Comparison of ENCODE assay signal across 16 cellular contexts in the genomic region with DNA sequence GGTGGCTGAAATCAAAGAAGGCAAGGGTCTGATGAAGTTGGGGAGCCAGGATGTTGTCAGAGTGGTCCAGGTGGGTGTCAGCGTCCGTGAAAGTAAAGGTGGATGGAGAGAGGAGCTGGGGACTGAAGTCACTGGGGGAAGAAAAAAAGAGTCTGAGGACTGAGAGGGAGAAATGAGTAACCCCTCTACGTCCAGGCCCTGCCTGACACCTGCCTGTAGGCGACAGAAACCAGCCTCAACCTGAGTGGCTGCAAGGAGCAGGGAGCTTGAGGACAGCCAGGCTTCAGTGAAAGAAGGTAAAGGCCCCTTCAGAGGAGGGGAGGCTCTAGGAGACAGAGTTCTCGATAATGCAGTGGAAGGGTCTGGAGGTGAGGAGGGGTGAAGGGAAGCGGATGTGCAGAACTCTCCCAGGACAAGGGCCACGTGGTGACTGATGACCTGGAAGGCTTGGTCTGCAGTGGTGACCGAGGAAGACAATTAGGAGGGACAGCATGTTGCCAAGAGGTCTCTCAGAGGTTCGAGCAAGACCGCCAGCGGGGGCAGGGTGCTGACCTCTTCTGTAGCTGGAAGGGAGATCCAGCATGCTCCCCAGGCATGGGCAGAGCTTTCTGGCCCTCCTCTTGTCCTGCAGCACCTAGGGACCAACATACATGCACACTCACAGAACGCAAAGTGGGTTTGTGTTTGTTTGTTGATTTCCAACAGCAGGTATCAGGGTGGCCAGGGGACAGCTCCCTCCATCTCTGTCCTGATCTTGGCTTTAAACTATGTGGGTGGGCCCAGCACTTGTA.
A peak's percentile ranks its signal among the peaks of the same experiment; 100 is the strongest.
DNase-seq lines count a peak whose midpoint lies in the region; ATAC-seq, FAIRE-seq and TF ChIP-seq lines count a peak whose summit lies in the region.
"Had no signal": no experiment of that assay in that cellular context is flagged by ENCODE, and none has a peak within 500 bp of the region (broad histone marks: within the 10 kb centered on the region; RNA-seq: fewer than 3 reads in every experiment).

No MANE protein-coding gene starts in this region.

- H3K9ac ChIP-seq in HepG2 (ENCODE audit: insufficient read depth, low read depth, low read length), result no peak overlapping the region
- no peak overlapping the region for H3K9ac ChIP-seq in trophoblast cell (ENCODE audit: low read length)

- H2BK12ac ChIP-seq in trophoblast cell (ENCODE audit: low read length), result peak overlapping the region; percentile 1

- no peak overlapping the region for H3K23ac ChIP-seq in trophoblast cell (ENCODE audit: low read length)

- no peak for TF ChIP-seq RAD21 in HepG2 (CRISPR knock-in tag; IDR thresholded peaks at IDR 0.05)

- intact Hi-C loops in HepG2 (cut with micrococcal nuclease; ENCODE audit: unreplicated experiment) (no loop called here), right lobe of liver (cut with DNase I) (no loop called here)
- intact Hi-C loops in activated T-helper 2 cell treated with anti-CD3 and anti-CD28 coated beads, Interferon-gamma antibody, Interleukin-2, Interleukin-4, amounts not matched to agents 10 μg/mL and 5 μg/mL and 100 μg/mL, durations not matched to agents 14 hours and 24 hours and 36 hours (cut with micrococcal nuclease), result no loop called here

- peak overlapping the region; percentile 29 for H3K27ac Mint-ChIP-seq in activated T-helper 2 cell treated with anti-CD3 and anti-CD28 coated beads, Interferon-gamma antibody, Interleukin-2, Interleukin-4, amounts not matched to agents 10 μg/mL and 5 μg/mL and 100 μg/mL, durations not matched to agents 14 hours and 24 hours and 36 hours

- TF ChIP-seq EP300 in HepG2 (IDR thresholded peaks at IDR 0.05; ENCODE audit: low read depth in 2 of 2, low read length in 2 of 2) (no peak), HepG2 (CRISPR knock-in tag; IDR thresholded peaks at IDR 0.05; ENCODE audit: borderline replicate concordance) (no peak)

- H3K4me3 ChIP-seq in HepG2 (replicated peaks in 1 of 3; ENCODE audit: insufficient read depth in 1 of 3, low read depth in 2 of 3, low read length in 3 of 3), result no peak overlapping the region
- H3K4me3 ChIP-seq in right lobe of liver, result no peak overlapping the region
- H3K4me3 ChIP-seq in trophoblast cell (ENCODE audit: low read depth, low read length), result no peak overlapping the region

- no peak overlapping the region for H4K12ac ChIP-seq in trophoblast cell (ENCODE audit: low read depth, low read length)

- H3K9me3 ChIP-seq in HepG2 (ENCODE audit: low read length) (no peaks in the 10 kb centered on the region), right lobe of liver (no peaks in the 10 kb centered on the region), trophoblast cell (ENCODE audit: insufficient read depth, low read depth, low read length) (no peaks in the 10 kb centered on the region)

- no peak for ATAC-seq in HepG2
- ATAC-seq in right lobe of liver, result no peak
- no peak for ATAC-seq in HG03280 (IDR thresholded peaks at IDR 0.05; ENCODE audit: unreplicated experiment)

- peaks cover 68% of the 10 kb centered on the region for H3K4me1 ChIP-seq in HepG2 (ENCODE audit: insufficient read depth, low read length)
- peaks cover 0 to 9% (median 0%) of the 10 kb centered on the region in 4 donors for H3K4me1 ChIP-seq in right lobe of liver
- H3K4me1 ChIP-seq in trophoblast cell (ENCODE audit: control insufficient read depth in 1 of 2, insufficient read depth in 2 of 2, low read length in 2 of 2), result peaks cover 8 to 28% of the 10 kb centered on the region in 2 experiments

- no peak overlapping the region for H3K18ac ChIP-seq in trophoblast cell (ENCODE audit: low read length)

- H3K36me3 ChIP-seq in HepG2 (replicated peaks in 1 of 2; ENCODE audit: control insufficient read depth in 1 of 2, insufficient read depth in 2 of 2, low read length in 2 of 2) (peaks cover 0 to 4% of the 10 kb centered on the region in 2 experiments; a peak in 2 of 5 replicates), right lobe of liver (no peaks in the 10 kb centered on the region), trophoblast cell (ENCODE audit: control insufficient read depth in 1 of 2, insufficient read depth in 2 of 2, low read length in 2 of 2) (peaks cover 8 to 12% of the 10 kb centered on the region in 2 experiments)

- no peak overlapping the region for H3K14ac ChIP-seq in trophoblast cell (ENCODE audit: low read length)

- DNase-seq in HepG2 (ENCODE audit: low spot score), result no peak
- DNase-seq in right lobe of liver, result no peak
- DNase-seq in activated T-helper 2 cell treated with anti-CD3 and anti-CD28 coated beads, Interferon-gamma antibody, Interleukin-2, Interleukin-4, amounts not matched to agents 10 μg/mL and 5 μg/mL and 100 μg/mL, durations not matched to agents 14 hours and 24 hours and 36 hours (ENCODE audit: low spot score), result no peak
- DNase-seq in trophoblast cell, result peak in 1 of 2 donors; percentile 45
- DNase-seq in RCC 7860 (ENCODE audit: low spot score), result no peak
- no peak for DNase-seq in dedifferentiated amniotic fluid mesenchymal stem cell (ENCODE audit: extremely low spot score)
- DNase-seq: ACHN, AML-193, COR-L47, DMS153, KG1, NCI-H1417 treated with DMSO at 0.1 percent for 48 hours, NCI-H2029 treated with DMSO at 0.1 percent for 48 hours, NCI-H748 treated with DMSO at 0.1 percent for 48 hours had no signal

- no peak overlapping the region for H2BK120ac ChIP-seq in trophoblast cell (ENCODE audit: insufficient read depth, low read length, poor library complexity)

- no peaks in the 10 kb centered on the region for H4K20me1 ChIP-seq in HepG2 (ENCODE audit: insufficient read depth, low read length)

- TF ChIP-seq CTCF in HepG2 (CRISPR knock-in tag; IDR thresholded peaks at IDR 0.05) (no peak), right lobe of liver (IDR thresholded peaks at IDR 0.05) (no peak)

- CTCF ChIA-PET in HepG2 (lab: Yijun Ruan, JAX; ENCODE audit: low intra/inter-chr PET ratio, low total read pairs), result no interaction called here

- H2AK5ac ChIP-seq in trophoblast cell (ENCODE audit: low read length), result no peak overlapping the region

- POLR2A ChIA-PET in HepG2 (lab: Yijun Ruan, JAX), result no interaction called here

- peak overlapping the region; percentile 21 for H4K91ac ChIP-seq in trophoblast cell (ENCODE audit: low read depth, low read length)

- H3K4me1 Mint-ChIP-seq in activated T-helper 2 cell treated with anti-CD3 and anti-CD28 coated beads, Interferon-gamma antibody, Interleukin-2, Interleukin-4, amounts not matched to agents 10 μg/mL and 5 μg/mL and 100 μg/mL, durations not matched to agents 14 hours and 24 hours and 36 hours (ENCODE audit: low read depth), result peaks cover 40% of the 10 kb centered on the region

- H2AFZ ChIP-seq in HepG2 (ENCODE audit: low read length) (no peak overlapping the region), trophoblast cell (ENCODE audit: insufficient read depth, low read length, poor library complexity) (no peak overlapping the region)

- BruUV-seq in HepG2 (replicated peaks; lab: Mats Ljungman, UMichigan), result no TSS peak

- no peaks in the 10 kb centered on the region for H3K79me2 ChIP-seq in HepG2 (ENCODE audit: insufficient read depth, low read length)
- H3K79me2 ChIP-seq in trophoblast cell (ENCODE audit: control insufficient read depth, insufficient read depth, low read length, poor library complexity), result no peaks in the 10 kb centered on the region

- peaks cover 17% of the 10 kb centered on the region for H3K79me1 ChIP-seq in trophoblast cell (ENCODE audit: low read length)

- WGBS in HepG2 (ENCODE audit: low lambda C conversion rate), result 92% methylated on average over 10 of the region's 12 CpGs
- WGBS in right lobe of liver (ENCODE audit: insufficient coverage, low coverage, low lambda C conversion rate, missing lambda C conversion rate), result 84% methylated on average over 7 of the region's 12 CpGs
- WGBS in trophoblast cell (ENCODE audit: extremely low coverage, insufficient coverage, insufficient read length), result no CpG with 5 or more reads among the region's 12 CpGs

- no peak overlapping the region for H2BK5ac ChIP-seq in trophoblast cell (ENCODE audit: low read depth, low read length, poor library complexity)

- no peak overlapping the region for H3K4ac ChIP-seq in trophoblast cell (ENCODE audit: low read depth, low read length)

- H3K27ac ChIP-seq in HepG2 (ENCODE audit: extremely low read length, insufficient read depth, low read length) (no peak overlapping the region), right lobe of liver (no peak overlapping the region), trophoblast cell (ENCODE audit: low read depth, low read length) (peak overlapping the region; percentile 9)
- H3K27ac ChIP-seq: RWPE1 had no signal

- no peak for TF ChIP-seq POLR2A in HepG2 (IDR thresholded peaks at IDR 0.05; ENCODE audit: insufficient read depth in 1 of 2, low read depth in 2 of 2, low read length in 2 of 2)
- TF ChIP-seq POLR2A in right lobe of liver (IDR thresholded peaks at IDR 0.05), result no peak

- H4K8ac ChIP-seq in trophoblast cell (ENCODE audit: low read depth, low read length), result no peak overlapping the region

- H3K4me3 Mint-ChIP-seq in activated T-helper 2 cell treated with anti-CD3 and anti-CD28 coated beads, Interferon-gamma antibody, Interleukin-2, Interleukin-4, amounts not matched to agents 10 μg/mL and 5 μg/mL and 100 μg/mL, durations not matched to agents 14 hours and 24 hours and 36 hours (ENCODE audit: low read depth), result peak overlapping the region; percentile 7

- FAIRE-seq in HepG2 (lab: Jason Lieb, UNC) (no peak), RCC 7860 (lab: Jason Lieb, UNC) (no peak)

- H3K27me3 ChIP-seq in HepG2 (ENCODE audit: control insufficient read depth in 1 of 2, insufficient read depth in 2 of 2, low read length in 2 of 2) (no peaks in the 10 kb centered on the region), right lobe of liver (no peaks in the 10 kb centered on the region), trophoblast cell (ENCODE audit: insufficient read depth, low read length) (no peaks in the 10 kb centered on the region)

- in situ Hi-C loops in HepG2 (cut with HindIII; ENCODE audit: extremely low pct_ligation_motif_present, low pct_unique_long_range_greater_than_20kb), result no loop called here

- no peaks in the 10 kb centered on the region for H3K9me3 Mint-ChIP-seq in activated T-helper 2 cell treated with anti-CD3 and anti-CD28 coated beads, Interferon-gamma antibody, Interleukin-2, Interleukin-4, amounts not matched to agents 10 μg/mL and 5 μg/mL and 100 μg/mL, durations not matched to agents 14 hours and 24 hours and 36 hours

- H3K27me3 Mint-ChIP-seq in activated T-helper 2 cell treated with anti-CD3 and anti-CD28 coated beads, Interferon-gamma antibody, Interleukin-2, Interleukin-4, amounts not matched to agents 10 μg/mL and 5 μg/mL and 100 μg/mL, durations not matched to agents 14 hours and 24 hours and 36 hours (ENCODE audit: low read depth), result peaks cover 2% of the 10 kb centered on the region

- peaks cover 19% of the 10 kb centered on the region for H3K36me3 Mint-ChIP-seq in activated T-helper 2 cell treated with anti-CD3 and anti-CD28 coated beads, Interferon-gamma antibody, Interleukin-2, Interleukin-4, amounts not matched to agents 10 μg/mL and 5 μg/mL and 100 μg/mL, durations not matched to agents 14 hours and 24 hours and 36 hours (ENCODE audit: low read depth)

- no peak overlapping the region for H3K4me2 ChIP-seq in HepG2 (ENCODE audit: low read depth, low read length)
- no peak overlapping the region for H3K4me2 ChIP-seq in trophoblast cell (ENCODE audit: low read length)

TF ChIP-seq in HepG2, 621 proteins besides CTCF, POLR2A, EP300 and RAD21 (continues in another document):
- TF ChIP-seq GTF3A (CRISPR knock-in tag; conservative IDR thresholded peaks at IDR 0.05) (no peak), GABPB1 (CRISPR knock-in tag; IDR thresholded peaks at IDR 0.05) (no peak), ZNF251 (CRISPR knock-in tag; IDR thresholded peaks at IDR 0.05) (no peak)
